ENCODE assay signal across 20 cellular contexts in the genomic region with DNA sequence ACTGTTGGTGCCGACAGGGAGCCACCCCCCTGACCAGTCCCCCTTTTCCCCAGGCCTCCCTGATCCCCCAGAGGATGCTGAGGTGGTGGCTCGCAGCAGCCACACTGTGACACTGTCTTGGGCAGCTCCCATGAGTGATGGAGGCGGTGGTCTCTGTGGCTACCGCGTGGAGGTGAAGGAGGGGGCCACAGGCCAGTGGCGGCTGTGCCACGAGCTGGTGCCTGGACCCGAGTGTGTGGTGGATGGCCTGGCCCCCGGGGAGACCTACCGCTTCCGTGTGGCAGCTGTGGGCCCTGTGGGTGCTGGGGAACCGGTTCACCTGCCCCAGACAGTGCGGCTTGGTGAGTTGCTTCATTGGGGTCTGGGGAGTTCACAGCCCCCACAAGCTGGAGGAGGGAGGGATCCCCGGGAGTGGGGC.
A peak's percentile ranks its signal among the peaks of the same experiment; 100 is the strongest.
DNase-seq lines count a peak whose midpoint lies in the region; ATAC-seq and TF ChIP-seq lines count a peak whose summit lies in the region.
"Had no signal": no experiment of that assay in that cellular context is flagged by ENCODE, and none has a peak within 500 bp of the region (broad histone marks: within the 10 kb centered on the region; RNA-seq: fewer than 3 reads in every experiment).

No MANE protein-coding gene starts in this region.

- no peak overlapping the region for H4K91ac ChIP-seq in neuronal stem cell (ENCODE audit: low read depth, low read length, poor library complexity)

- 87 to 92% (median 90%) methylated on average over 2 to 14 of the region's 14 CpGs for WGBS in heart left ventricle, 4 donors
- no CpG with 5 or more reads among the region's 14 CpGs for WGBS in neuronal stem cell (ENCODE audit: extremely low coverage in 2 of 2, insufficient read length in 2 of 2, insufficient replicate concordance in 1 of 2), 2 donors

- H3K9me3 ChIP-seq in heart left ventricle: peaks cover 0 to 5% (median 0%) of the 10 kb centered on the region in 12 donors
- peaks cover 3 to 6% of the 10 kb centered on the region in 2 donors for H3K9me3 ChIP-seq in neuronal stem cell (replicated peaks in 1 of 2; ENCODE audit: control insufficient read depth in 2 of 2, insufficient read depth in 1 of 2, low read depth in 1 of 2, low read length in 2 of 2)
- no peaks in the 10 kb centered on the region for H3K9me3 ChIP-seq in upper lobe of right lung

- TF ChIP-seq CTCF in heart left ventricle (IDR thresholded peaks at IDR 0.05) (no peak), coronary artery (IDR thresholded peaks at IDR 0.05) (no peak), upper lobe of right lung (IDR thresholded peaks at IDR 0.05) (no peak)

- no peak overlapping the region for H3K9ac ChIP-seq in neuronal stem cell (ENCODE audit: low read depth, low read length, poor library complexity)
- H3K9ac ChIP-seq: KMS-11 had no signal

- H2BK12ac ChIP-seq in neuronal stem cell (ENCODE audit: low read length): no peak overlapping the region

- peak; percentile 7 to 58 (median 14) for DNase-seq in heart left ventricle
- DNase-seq in Right ventricle myocardium inferior (ENCODE audit: missing footprints): no peak
- peak; percentile 63 for DNase-seq in coronary artery (ENCODE audit: low spot score)
- no peak for DNase-seq in neuronal stem cell (ENCODE audit: low spot score)
- DNase-seq in upper lobe of right lung: peak; percentile 50
- no peak for DNase-seq in iPS-NIHi11 (ENCODE audit: low spot score)
- DNase-seq: DMS 273 treated with DMSO at 0.1 percent for 48 hours; GDM1; GOT3; NCI-H1436; NCI-H2029; NCI-H2171 treated with DMSO at 0.1 percent for 48 hours; NCI-H446 treated with DMSO at 0.1 percent for 48 hours; NK-92 treated with Interleukin-12 subunit alpha and Interleukin-12 subunit beta, amount 100 ng/mL, for 24 hours; OCI-M1 had no signal

- intact Hi-C loops in heart left ventricle (cut with DNase I) (no loop called here), Right ventricle myocardium inferior (cut with DNase I) (no loop called here), upper lobe of right lung (cut with DNase I) (no loop called here)

- no peak overlapping the region for H2BK120ac ChIP-seq in neuronal stem cell (ENCODE audit: low read depth, low read length)

- no peak overlapping the region for H2BK5ac ChIP-seq in neuronal stem cell (ENCODE audit: low read length)

- H3K14ac ChIP-seq in neuronal stem cell (ENCODE audit: low read length): no peak overlapping the region

- H3K4me3 ChIP-seq in heart left ventricle (no peak overlapping the region), coronary artery (no peak overlapping the region), neuronal stem cell (ENCODE audit: low read length in 2 of 2) (no peak overlapping the region), upper lobe of right lung (no peak overlapping the region)
- H3K4me3 ChIP-seq: GM12878 had no signal

- H2BK15ac ChIP-seq in neuronal stem cell (ENCODE audit: low read length): no peak overlapping the region

- H2AK5ac ChIP-seq in neuronal stem cell (ENCODE audit: low read depth, low read length): no peak overlapping the region

- no peak overlapping the region for H3K4me2 ChIP-seq in neuronal stem cell (ENCODE audit: insufficient read depth, low read length, poor library complexity, severe bottlenecking)
- H3K4me2 ChIP-seq: KMS-11 had no signal

- H3K23ac ChIP-seq in neuronal stem cell (ENCODE audit: low read depth, low read length, poor library complexity): peak overlapping the region; percentile 28

- no peak overlapping the region for H4K8ac ChIP-seq in neuronal stem cell (ENCODE audit: low read depth, low read length)

- H3K36me3 ChIP-seq in heart left ventricle (peaks cover 0 to 73% (median 39%) of the 10 kb centered on the region in 9 donors), neuronal stem cell (replicated peaks in 1 of 2; ENCODE audit: control insufficient read depth in 2 of 2, insufficient read depth in 2 of 2, low read length in 2 of 2) (peaks cover 0 to 34% of the 10 kb centered on the region in 2 donors), upper lobe of right lung (peaks cover 24% of the 10 kb centered on the region)

- no peak overlapping the region for H3K27ac ChIP-seq in heart left ventricle
- no peak overlapping the region for H3K27ac ChIP-seq in coronary artery
- no peak overlapping the region for H3K27ac ChIP-seq in neuronal stem cell (replicated peaks; ENCODE audit: low read length)
- H3K27ac ChIP-seq in upper lobe of right lung: no peak overlapping the region
- H3K27ac ChIP-seq: C4-2B, KMS-11 had no signal

- no peak overlapping the region for H3K4ac ChIP-seq in neuronal stem cell (ENCODE audit: low read length)

- TF ChIP-seq POLR2A in heart left ventricle (IDR thresholded peaks at IDR 0.05): no peak

- ATAC-seq in heart left ventricle: no peak
- no peak for ATAC-seq in Right ventricle myocardium inferior
- no peak for ATAC-seq in upper lobe of right lung
- no peak for ATAC-seq in HG03039 (IDR thresholded peaks at IDR 0.05; ENCODE audit: unreplicated experiment)
- no peak for ATAC-seq in HG03521 (IDR thresholded peaks at IDR 0.05; ENCODE audit: unreplicated experiment)
- ATAC-seq: GM12878 had no signal

- H3K18ac ChIP-seq in neuronal stem cell (ENCODE audit: low read length): no peak overlapping the region

- no peak overlapping the region for H2AFZ ChIP-seq in neuronal stem cell (ENCODE audit: low read length)

- H3K4me1 ChIP-seq in heart left ventricle (peaks cover 0 to 12% (median 1%) of the 10 kb centered on the region in 12 donors), neuronal stem cell (ENCODE audit: control insufficient read depth in 2 of 2, insufficient read depth in 1 of 2, low read depth in 1 of 2, low read length in 2 of 2) (no peaks in the 10 kb centered on the region), upper lobe of right lung (no peaks in the 10 kb centered on the region)

- no peaks in the 10 kb centered on the region for H3K27me3 ChIP-seq in heart left ventricle
- H3K27me3 ChIP-seq in neuronal stem cell (ENCODE audit: control insufficient read depth in 3 of 3, insufficient read depth in 3 of 3, low read depth in 1 of 3, low read length in 3 of 3): no peaks in the 10 kb centered on the region
- H3K27me3 ChIP-seq in upper lobe of right lung: no peaks in the 10 kb centered on the region

- no peaks in the 10 kb centered on the region for H3K79me1 ChIP-seq in neuronal stem cell (ENCODE audit: low read depth, low read length)

Comparison
In these comparisons a context has a peak if more than half of its experiments do, and no peak if none do; other contexts are left out.
1. DNase-seq: peak in heart left ventricle (5 of 5), coronary artery (single experiment) and upper lobe of right lung (single experiment); none in Right ventricle myocardium inferior (single experiment), neuronal stem cell (single experiment) and iPS-NIHi11 (single experiment).